ENCODE assay signal across 15 cellular contexts in the genomic region with DNA sequence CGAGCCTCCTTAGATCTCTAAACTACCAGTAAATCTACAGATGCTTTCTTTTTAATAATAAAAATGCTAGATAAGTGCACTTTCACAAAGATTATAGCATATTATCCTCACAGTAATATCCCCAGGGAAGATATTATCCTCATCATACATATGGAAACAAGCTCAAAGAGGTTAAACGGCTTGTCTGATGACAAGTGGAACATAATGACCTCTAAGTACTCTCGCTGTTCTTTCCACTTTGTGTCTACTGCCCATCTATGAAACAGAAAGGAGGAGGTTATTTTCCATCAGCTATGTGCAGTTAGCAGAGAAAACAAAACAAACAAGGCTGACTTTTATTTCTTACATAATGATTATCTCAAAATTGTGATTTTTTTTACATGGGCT. TPM values are rescaled to one million over a fixed set of nuclear protein-coding genes. Genes with fewer than 3 reads are reported as not detected.
DNase-seq lines count a peak whose midpoint lies in the region; ATAC-seq and TF ChIP-seq lines count a peak whose summit lies in the region.
"Had no signal": no experiment of that assay in that cellular context is flagged by ENCODE, and none has a peak within 500 bp of the region (broad histone marks: within the 10 kb centered on the region; RNA-seq: fewer than 3 reads in every experiment).

No MANE protein-coding gene starts in this region.

- WGBS in mammary epithelial cell (ENCODE audit: low coverage, missing lambda C conversion rate), result 56% methylated on average over 3 of the region's 3 CpGs
- WGBS in sigmoid colon, 2 donors, result 79 to 86% methylated on average over 3 of the region's 3 CpGs

- ATAC-seq in stimulated activated naive CD8-positive, alpha-beta T cell treated with anti-CD3 and anti-CD28 coated beads, Interleukin-15, amount 100 ng/mL, for 72 hours, result peak; percentile 45
- ATAC-seq in GM19035 (IDR thresholded peaks at IDR 0.05; ENCODE audit: unreplicated experiment), result no peak
- ATAC-seq: esophagus mucosa, left cardiac atrium had no signal

- POLR2A ChIA-PET in MCF 10A (lab: Yijun Ruan, JAX), result interaction anchor here (0.7 kb wide), 1 partner anchor 19 kb away, joined by 3 read pairs; no protein-coding TSS in a partner anchor

- TF ChIP-seq CTCF in mammary epithelial cell (conservative IDR thresholded peaks at IDR 0.05 in 1 of 2, IDR thresholded peaks at IDR 0.05 in 1 of 2; ENCODE audit: extremely low read depth in 1 of 2, insufficient read depth in 1 of 2, low read depth in 1 of 2, low read length in 2 of 2) (no peak), MCF 10A (IDR thresholded peaks at IDR 0.05; ENCODE audit: unreplicated experiment) (no peak), sigmoid colon (IDR thresholded peaks at IDR 0.05) (no peak)

- H3K4me3 Mint-ChIP-seq in MCF 10A (ENCODE audit: unreplicated experiment), result no peak overlapping the region
- H3K4me3 Mint-ChIP-seq in activated naive CD8-positive, alpha-beta T cell treated with anti-CD3 and anti-CD28 coated beads for 36 hours, result peak overlapping the region; percentile 12
- peak overlapping the region; percentile 55 to 58 for H3K4me3 Mint-ChIP-seq in stimulated activated naive CD8-positive, alpha-beta T cell treated with anti-CD3 and anti-CD28 coated beads, Interleukin-15, amount 100 ng/mL, for 72 hours
- H3K4me3 Mint-ChIP-seq: naive B cell had no signal

- no peaks in the 10 kb centered on the region for H3K36me3 Mint-ChIP-seq in MCF 10A (ENCODE audit: insufficient read depth, unreplicated experiment)
- no peaks in the 10 kb centered on the region for H3K36me3 Mint-ChIP-seq in activated naive CD8-positive, alpha-beta T cell treated with anti-CD3 and anti-CD28 coated beads for 36 hours

- DNase-seq in mammary epithelial cell (no peak), MCF 10A (ENCODE audit: unreplicated experiment) (no peak), NCI-H748 (lab: John Stamatoyannopoulos, UW; ENCODE audit: unreplicated experiment) (peak; percentile 43), sigmoid colon (no peak), germinal center (ENCODE audit: low spot score) (no peak)
- DNase-seq in activated naive CD8-positive, alpha-beta T cell treated with anti-CD3 and anti-CD28 coated beads for 36 hours, result no peak
- no peak for DNase-seq in stimulated activated naive CD8-positive, alpha-beta T cell treated with anti-CD3 and anti-CD28 coated beads, Interleukin-15, amount 100 ng/mL, for 72 hours
- DNase-seq: amniotic stem cell; DMS79 treated with DMSO at 0.1 percent for 48 hours; left cardiac atrium; naive B cell; stimulated activated CD4-positive, alpha-beta T cell treated with anti-CD3 and anti-CD28 coated beads, Interleukin-1b, Interleukin-23, amount 100 ng/mL, for 48 hours had no signal

- no peaks in the 10 kb centered on the region for H3K9me3 Mint-ChIP-seq in MCF 10A (ENCODE audit: unreplicated experiment)
- peaks cover 6% of the 10 kb centered on the region for H3K9me3 Mint-ChIP-seq in activated naive CD8-positive, alpha-beta T cell treated with anti-CD3 and anti-CD28 coated beads for 36 hours
- peaks cover 9 to 20% of the 10 kb centered on the region in 2 donors for H3K9me3 Mint-ChIP-seq in stimulated activated naive CD8-positive, alpha-beta T cell treated with anti-CD3 and anti-CD28 coated beads, Interleukin-15, amount 100 ng/mL, for 72 hours

- dilution Hi-C loops in mammary epithelial cell (cut with HindIII; ENCODE audit: low sequenced_read_pairs), result no loop called here

- no peak overlapping the region for H3K27ac Mint-ChIP-seq in MCF 10A (ENCODE audit: low read depth, unreplicated experiment)
- peak overlapping the region; percentile 84 for H3K27ac Mint-ChIP-seq in activated naive CD8-positive, alpha-beta T cell treated with anti-CD3 and anti-CD28 coated beads for 36 hours
- H3K27ac Mint-ChIP-seq in stimulated activated naive CD8-positive, alpha-beta T cell treated with anti-CD3 and anti-CD28 coated beads, Interleukin-15, amount 100 ng/mL, for 72 hours, result peak overlapping the region; percentile 36 to 95
- H3K27ac Mint-ChIP-seq: naive B cell had no signal

- no peak overlapping the region for H3K4me2 ChIP-seq in mammary epithelial cell (ENCODE audit: insufficient read depth, low read depth, low read length)
- H3K4me2 ChIP-seq: hepatocyte had no signal

- intact Hi-C loops in mammary epithelial cell (cut with micrococcal nuclease), result no loop called here
- intact Hi-C loops in MCF 10A (cut with micrococcal nuclease), result no loop called here
- intact Hi-C loops in sigmoid colon (cut with DNase I), result no loop called here

- H3K4me1 ChIP-seq in mammary epithelial cell (ENCODE audit: insufficient read depth, low read length) (no peaks in the 10 kb centered on the region), sigmoid colon (no peaks in the 10 kb centered on the region)

- TF ChIP-seq EP300 in sigmoid colon (IDR thresholded peaks at IDR 0.05), result no peak

- H3K27me3 ChIP-seq in mammary epithelial cell (ENCODE audit: insufficient read depth, low read length) (no peaks in the 10 kb centered on the region), sigmoid colon (no peaks in the 10 kb centered on the region)

- no peaks in the 10 kb centered on the region for H3K9me3 ChIP-seq in mammary epithelial cell (replicated peaks; ENCODE audit: insufficient read depth, low read length)
- H3K9me3 ChIP-seq in sigmoid colon, result no peaks in the 10 kb centered on the region

- in situ Hi-C loops in mammary epithelial cell (cut with MboI; ENCODE audit: low sequenced_read_pairs in 2 of 2), result no loop called here

- no peaks in the 10 kb centered on the region for H3K4me1 Mint-ChIP-seq in MCF 10A (ENCODE audit: insufficient read depth, unreplicated experiment)
- peaks cover 25% of the 10 kb centered on the region for H3K4me1 Mint-ChIP-seq in activated naive CD8-positive, alpha-beta T cell treated with anti-CD3 and anti-CD28 coated beads for 36 hours
- peaks cover 29% of the 10 kb centered on the region for H3K4me1 Mint-ChIP-seq in stimulated activated naive CD8-positive, alpha-beta T cell treated with anti-CD3 and anti-CD28 coated beads, Interleukin-15, amount 100 ng/mL, for 72 hours
- H3K4me1 Mint-ChIP-seq: naive B cell had no signal

- H3K27ac ChIP-seq in mammary epithelial cell (ENCODE audit: insufficient read depth, low read depth, low read length), result no peak overlapping the region
- no peak overlapping the region for H3K27ac ChIP-seq in sigmoid colon
- H3K27ac ChIP-seq: hepatocyte had no signal

- peak overlapping the region; percentile 52 for H2AFZ ChIP-seq in mammary epithelial cell (ENCODE audit: low read depth, low read length)
- H2AFZ ChIP-seq: hepatocyte had no signal

- TF ChIP-seq POLR2A in sigmoid colon (IDR thresholded peaks at IDR 0.05), result no peak

- no peaks in the 10 kb centered on the region for H3K79me2 ChIP-seq in mammary epithelial cell (ENCODE audit: insufficient read depth, low read length)
- H3K79me2 ChIP-seq: hepatocyte had no signal

- BruUV-seq in mammary epithelial cell (replicated peaks; lab: Mats Ljungman, UMichigan), result no TSS peak
- BruUV-seq in MCF 10A (replicated peaks; lab: Mats Ljungman, UMichigan), result no TSS peak

- H4K20me1 ChIP-seq in mammary epithelial cell (ENCODE audit: insufficient read depth, low read length), result no peaks in the 10 kb centered on the region

- H3K9ac ChIP-seq in mammary epithelial cell (ENCODE audit: insufficient read depth, low read length), result no peak overlapping the region

- H3K36me3 ChIP-seq in mammary epithelial cell (ENCODE audit: insufficient read depth, low read length) (no peaks in the 10 kb centered on the region), sigmoid colon (no peaks in the 10 kb centered on the region)

- CTCF ChIA-PET in mammary epithelial cell (lab: Charles Lee; ENCODE audit: low non-redundant PET), result no interaction called here
- CTCF ChIA-PET in MCF 10A (lab: Yijun Ruan, JAX), result interaction anchor here (0.7 to 1.4 kb wide), 6 partner anchors 14 to 884 kb away, joined by 3 to 6 read pairs (median 4); no protein-coding TSS in a partner anchor

- no peaks in the 10 kb centered on the region for H3K27me3 Mint-ChIP-seq in MCF 10A (ENCODE audit: insufficient read depth, unreplicated experiment)
- H3K27me3 Mint-ChIP-seq in activated naive CD8-positive, alpha-beta T cell treated with anti-CD3 and anti-CD28 coated beads for 36 hours, result no peaks in the 10 kb centered on the region
- H3K27me3 Mint-ChIP-seq in stimulated activated naive CD8-positive, alpha-beta T cell treated with anti-CD3 and anti-CD28 coated beads, Interleukin-15, amount 100 ng/mL, for 72 hours, result no peaks in the 10 kb centered on the region

- no peak overlapping the region for H3K4me3 ChIP-seq in mammary epithelial cell (replicated peaks in 1 of 3; ENCODE audit: insufficient read depth in 1 of 3, low read depth in 2 of 3, low read length in 3 of 3)
- H3K4me3 ChIP-seq in sigmoid colon, result no peak overlapping the region
- H3K4me3 ChIP-seq: hepatocyte had no signal

RNA-seq across cellular contexts. Expression of gene PRDM8, which starts 42.8 kb away (rescaled TPM):
- 1 to 10 TPM in 1 of 2 donors, under 1 TPM in 1; 0.33 to 8.0 TPM for total RNA-seq in mammary epithelial cell
- 3.8 TPM for polyA plus RNA-seq in mammary epithelial cell
- 31.5 TPM for polyA minus RNA-seq in mammary epithelial cell
- total RNA-seq in MCF 10A (2022), result 4.8 and 4.9 TPM in 2 replicates
- total RNA-seq in activated naive CD8-positive, alpha-beta T cell treated with anti-CD3 and anti-CD28 coated beads for 36 hours, result 1 to 10 TPM; 1.3 to 2.3 TPM
- total RNA-seq in sigmoid colon, result 10 to 100 TPM; 14.3 to 17.4 (median 15.6) TPM
- polyA plus RNA-seq in sigmoid colon, result 1 to 10 TPM in 2 of 3 donors, not detected in 1; 1.2 to 2.8 TPM
